In the genomic region with DNA sequence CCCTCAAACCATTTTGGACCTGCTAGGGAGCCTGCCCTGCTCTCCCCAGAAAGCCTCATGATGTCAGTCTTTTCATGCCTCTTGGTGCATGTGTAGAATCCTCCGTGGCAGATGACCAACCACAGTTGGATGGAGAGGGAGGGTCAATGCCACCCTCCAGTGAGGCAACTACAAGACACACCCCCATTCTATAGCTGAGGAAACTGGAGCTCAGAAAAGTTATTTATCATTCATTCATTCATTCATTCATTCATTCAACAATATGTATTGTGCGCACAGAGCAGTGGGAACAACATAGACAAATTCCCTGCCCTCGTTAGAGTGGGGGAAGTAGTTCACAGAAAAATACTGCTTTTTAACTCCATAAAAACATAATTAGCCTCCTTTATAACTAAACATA, we compare ENCODE assay signal across 24 cellular contexts. TPM values are rescaled to one million over a fixed set of nuclear protein-coding genes. Genes with fewer than 3 reads are reported as not detected.
A peak's percentile ranks its signal among the peaks of the same experiment; 100 is the strongest.
DNase-seq lines count a peak whose midpoint lies in the region; ATAC-seq, FAIRE-seq and TF ChIP-seq lines count a peak whose summit lies in the region.
"Had no signal": no experiment of that assay in that cellular context is flagged by ENCODE, and none has a peak within 500 bp of the region (broad histone marks: within the 10 kb centered on the region; RNA-seq: fewer than 3 reads in every experiment).

No MANE protein-coding gene starts in this region.

- H3K9me3 ChIP-seq in HepG2 (ENCODE audit: low read length) (no peaks in the 10 kb centered on the region), right lobe of liver (no peaks in the 10 kb centered on the region), GM12878 (replicated peaks; ENCODE audit: control insufficient read depth, insufficient read depth, low read length) (no peaks in the 10 kb centered on the region)
- H3K9me3 ChIP-seq: A549, BE2C had no signal

- H4K20me1 ChIP-seq in HepG2 (ENCODE audit: insufficient read depth, low read length) (no peaks in the 10 kb centered on the region; the same call in 1 of the 2 replicates), GM12878 (ENCODE audit: control insufficient read depth, insufficient read depth) (no peaks in the 10 kb centered on the region)

- H3K9ac ChIP-seq in HepG2 (ENCODE audit: insufficient read depth, low read depth, low read length): no peak overlapping the region
- H3K9ac ChIP-seq in GM12878 (ENCODE audit: control insufficient read depth, insufficient read depth, low read length): no peak overlapping the region
- H3K9ac ChIP-seq: GM23248 had no signal

- RAD21 ChIA-PET in GM12878 (lab: Charles Lee; ENCODE audit: unreplicated experiment): interaction anchor here (4.3 kb wide), 1 partner anchor 246 kb away, joined by 27 read pairs; no protein-coding TSS in a partner anchor

- no peak for TF ChIP-seq CTCF in HepG2 (CRISPR knock-in tag; IDR thresholded peaks at IDR 0.05)
- TF ChIP-seq CTCF in right lobe of liver (IDR thresholded peaks at IDR 0.05): no peak
- no peak for TF ChIP-seq CTCF in GM12878 (IDR thresholded peaks at IDR 0.05 in 2 of 3, conservative IDR thresholded peaks at IDR 0.05 in 1 of 3; ENCODE audit: control insufficient read depth in 2 of 3, extremely low read depth in 1 of 3, insufficient read depth in 1 of 3, low read depth in 3 of 3, low read length in 3 of 3)
- TF ChIP-seq CTCF in endothelial cell (IDR thresholded peaks at IDR 0.05; ENCODE audit: unreplicated experiment): no peak
- TF ChIP-seq CTCF in nephron progenitor cell (IDR thresholded peaks at IDR 0.05): no peak

- H3K9me3 Mint-ChIP-seq in endothelial cell (ENCODE audit: unreplicated experiment): no peaks in the 10 kb centered on the region
- H3K9me3 Mint-ChIP-seq in immature natural killer cell: no peaks in the 10 kb centered on the region
- no peaks in the 10 kb centered on the region for H3K9me3 Mint-ChIP-seq in nephron progenitor cell
- H3K9me3 Mint-ChIP-seq: CD4-positive, alpha-beta memory T cell had no signal

- POLR2A ChIA-PET in HepG2 (lab: Yijun Ruan, JAX): no interaction called here
- POLR2A ChIA-PET in GM12878 (lab: Charles Lee): interaction anchor here (0.6 kb wide), 1 partner anchor 16 kb away, joined by 4 read pairs; no protein-coding TSS in a partner anchor

- H3K79me2 ChIP-seq in HepG2 (ENCODE audit: insufficient read depth, low read length) (no peaks in the 10 kb centered on the region), GM12878 (ENCODE audit: control insufficient read depth, insufficient read depth, low read length) (no peaks in the 10 kb centered on the region)

- in situ Hi-C loops in HepG2 (cut with HindIII; ENCODE audit: extremely low pct_ligation_motif_present, low pct_unique_long_range_greater_than_20kb) (loop anchor here (5.0 kb wide), 1 partner anchor 246 kb away; no protein-coding TSS in a partner anchor), GM12878 (cut with MboI) (no loop called here)

- intact Hi-C loops in HepG2 (cut with micrococcal nuclease; ENCODE audit: unreplicated experiment) (loop anchor here (1.0 to 2.0 kb wide), 2 partner anchors 17 to 245 kb away; a partner anchor contains a TSS), right lobe of liver (cut with DNase I) (no loop called here), GM12878 (cut with micrococcal nuclease; ENCODE audit: unreplicated experiment) (loop anchor here (5.0 to 10.0 kb wide), 2 partner anchors 486 to 689 kb away; no protein-coding TSS in a partner anchor)

- TF ChIP-seq POLR2A in HepG2 (IDR thresholded peaks at IDR 0.05; ENCODE audit: insufficient read depth in 1 of 2, low read depth in 2 of 2, low read length in 2 of 2) (no peak), right lobe of liver (IDR thresholded peaks at IDR 0.05) (no peak), GM12878 (IDR thresholded peaks at IDR 0.05; ENCODE audit: low read depth, low read length) (no peak)

- SMC1A ChIA-PET in GM12878 (lab: Charles Lee; ENCODE audit: uncharacterized antibody, unreplicated experiment): interaction anchor here (0.6 to 2.9 kb wide), 6 partner anchors 15 to 446 kb away, joined by 3 to 29 read pairs (median 4); no protein-coding TSS in a partner anchor

- DNase-seq in HepG2 (ENCODE audit: low spot score) (no peak), right lobe of liver (no peak), GM12878 (ENCODE audit: low read depth, low spot score) (no peak), endothelial cell (ENCODE audit: low spot score) (no peak), immature natural killer cell (no peak), nephron progenitor cell (no peak), activated gamma-delta T cell (lab: John Stamatoyannopoulos, UW) (no peak)
- DNase-seq: 8988T; ACHN; AML-193; BE2C; C1 segment of cervical spinal cord; Calu3; CD4-positive, alpha-beta memory T cell; COR-L47; DMS53; DMS79 treated with DMSO at 0.1 percent for 48 hours; GF-D8; GM23248; H7; HCEC 1CT had no signal

- H3K27me3 ChIP-seq in HepG2 (ENCODE audit: control insufficient read depth in 1 of 2, insufficient read depth in 2 of 2, low read length in 2 of 2) (no peaks in the 10 kb centered on the region), right lobe of liver (no peaks in the 10 kb centered on the region), GM12878 (replicated peaks in 1 of 2; ENCODE audit: control insufficient read depth in 2 of 2, insufficient read depth in 2 of 2, low read length in 1 of 2) (no peaks in the 10 kb centered on the region)
- H3K27me3 ChIP-seq: BE2C had no signal

- H3K36me3 Mint-ChIP-seq in endothelial cell (ENCODE audit: low read depth, unreplicated experiment) (peaks cover under 1% of the 10 kb centered on the region), immature natural killer cell (peaks cover 0 to 6% (median 2%) of the 10 kb centered on the region in 3 donors), nephron progenitor cell (ENCODE audit: low read depth) (peaks cover 2% of the 10 kb centered on the region)

- CTCF ChIA-PET in HepG2 (lab: Yijun Ruan, JAX; ENCODE audit: low intra/inter-chr PET ratio, low total read pairs) (interaction anchor here (1.6 kb wide), 1 partner anchor 67 kb away, joined by 9 read pairs; no protein-coding TSS in a partner anchor), GM12878 (lab: Yijun Ruan, JAX) (interaction anchor here (0.7 to 3.9 kb wide), 12 partner anchors 10 to 1002 kb away, joined by 3 to 78 read pairs (median 6); no protein-coding TSS in a partner anchor)

- no peak for TF ChIP-seq EP300 in HepG2 (IDR thresholded peaks at IDR 0.05; ENCODE audit: low read depth in 2 of 2, low read length in 2 of 2)
- TF ChIP-seq EP300 in HepG2 (CRISPR knock-in tag; IDR thresholded peaks at IDR 0.05; ENCODE audit: borderline replicate concordance): no peak
- TF ChIP-seq EP300 in GM12878 (IDR thresholded peaks at IDR 0.05; ENCODE audit: borderline replicate concordance in 1 of 2, control insufficient read depth in 1 of 2, low read depth in 2 of 2, low read length in 2 of 2): no peak

- peaks cover 2% of the 10 kb centered on the region for H3K27me3 Mint-ChIP-seq in endothelial cell (ENCODE audit: unreplicated experiment)
- no peaks in the 10 kb centered on the region for H3K27me3 Mint-ChIP-seq in immature natural killer cell (ENCODE audit: low read depth in 3 of 3)
- H3K27me3 Mint-ChIP-seq in nephron progenitor cell (ENCODE audit: low read depth, poor library complexity): peaks cover 4% of the 10 kb centered on the region
- H3K27me3 Mint-ChIP-seq: CD4-positive, alpha-beta memory T cell had no signal

- H3K36me3 ChIP-seq in HepG2 (replicated peaks in 1 of 2; ENCODE audit: control insufficient read depth in 1 of 2, insufficient read depth in 2 of 2, low read length in 2 of 2) (0 out of 5 replicates have a peak, but pooled peaks cover 0 to 2% of the 10 kb centered on the region in 2 experiments), right lobe of liver (no peaks in the 10 kb centered on the region), GM12878 (ENCODE audit: control insufficient read depth in 2 of 2, insufficient read depth in 2 of 2, low read length in 1 of 2) (peaks cover 0 to 4% of the 10 kb centered on the region in 2 experiments; a peak in 1 of 4 replicates)
- H3K36me3 ChIP-seq: BE2C had no signal

- peak overlapping the region; percentile 12 for H3K27ac Mint-ChIP-seq in endothelial cell (ENCODE audit: unreplicated experiment)
- H3K27ac Mint-ChIP-seq in immature natural killer cell: no peak overlapping the region
- no peak overlapping the region for H3K27ac Mint-ChIP-seq in nephron progenitor cell
- H3K27ac Mint-ChIP-seq: CD4-positive, alpha-beta memory T cell had no signal

- no peak overlapping the region for H2AFZ ChIP-seq in HepG2 (ENCODE audit: low read length)
- no peak overlapping the region for H2AFZ ChIP-seq in GM12878 (ENCODE audit: control insufficient read depth, low read depth, low read length)
- H2AFZ ChIP-seq: GM23248 had no signal

- H3K27ac ChIP-seq in HepG2 (ENCODE audit: extremely low read length, insufficient read depth, low read length): no peak overlapping the region
- no peak overlapping the region for H3K27ac ChIP-seq in right lobe of liver
- no peak overlapping the region for H3K27ac ChIP-seq in GM12878 (ENCODE audit: control insufficient read depth, insufficient read depth)
- H3K27ac ChIP-seq: A549, GM23248 had no signal

- BruUV-seq in HepG2 (replicated peaks; lab: Mats Ljungman, UMichigan): no TSS peak
- no TSS peak for BruUV-seq in GM12878 (replicated peaks; lab: Mats Ljungman, UMichigan)

- TF ChIP-seq RAD21 in HepG2 (CRISPR knock-in tag; IDR thresholded peaks at IDR 0.05) (no peak), GM12878 (IDR thresholded peaks at IDR 0.05; ENCODE audit: insufficient read depth, low read depth, low read length) (no peak)

- FAIRE-seq in HepG2 (lab: Jason Lieb, UNC) (no peak), GM12878 (lab: Jason Lieb, UNC) (no peak)
- FAIRE-seq: GM12892, H1 had no signal

- WGBS in HepG2 (ENCODE audit: low lambda C conversion rate): 79% methylated on average over 3 of the region's 3 CpGs
- WGBS in right lobe of liver (ENCODE audit: insufficient coverage, low coverage, low lambda C conversion rate, missing lambda C conversion rate): 71% methylated on average over 3 of the region's 3 CpGs
- 84% methylated on average over 3 of the region's 3 CpGs for WGBS in GM12878 (ENCODE audit: insufficient coverage, insufficient replicate concordance, low lambda C conversion rate, missing lambda C conversion rate)

- H3K4me1 Mint-ChIP-seq in endothelial cell (ENCODE audit: unreplicated experiment): peaks cover 25% of the 10 kb centered on the region
- peaks cover 7 to 22% of the 10 kb centered on the region in 2 donors for H3K4me1 Mint-ChIP-seq in immature natural killer cell
- H3K4me1 Mint-ChIP-seq in nephron progenitor cell: peaks cover 26% of the 10 kb centered on the region

- no peak for ATAC-seq in HepG2
- no peak for ATAC-seq in right lobe of liver
- ATAC-seq in GM12878: no peak
- ATAC-seq: A549 had no signal

- no peak overlapping the region for H3K4me3 ChIP-seq in HepG2 (replicated peaks in 1 of 3; ENCODE audit: insufficient read depth in 1 of 3, low read depth in 2 of 3, low read length in 3 of 3)
- H3K4me3 ChIP-seq in right lobe of liver: no peak overlapping the region
- H3K4me3 ChIP-seq in GM12878: no peak overlapping the region
- H3K4me3 ChIP-seq: A549, GM23248 had no signal

- no peak overlapping the region for H3K4me3 Mint-ChIP-seq in endothelial cell (ENCODE audit: unreplicated experiment)
- H3K4me3 Mint-ChIP-seq in immature natural killer cell: no peak overlapping the region
- no peak overlapping the region for H3K4me3 Mint-ChIP-seq in nephron progenitor cell
- H3K4me3 Mint-ChIP-seq: CD4-positive, alpha-beta memory T cell had no signal

- H3K4me2 ChIP-seq in HepG2 (ENCODE audit: low read depth, low read length): no peak overlapping the region
- H3K4me2 ChIP-seq in GM12878 (ENCODE audit: control insufficient read depth, insufficient read depth): no peak overlapping the region

- no peaks in the 10 kb centered on the region for H3K4me1 ChIP-seq in HepG2 (ENCODE audit: insufficient read depth, low read length)
- no peaks in the 10 kb centered on the region for H3K4me1 ChIP-seq in right lobe of liver
- no peaks in the 10 kb centered on the region for H3K4me1 ChIP-seq in GM12878 (ENCODE audit: control insufficient read depth, insufficient read depth, low read length)
- H3K4me1 ChIP-seq: A549, BE2C had no signal

RNA-seq across cellular contexts. Expression of a gene that starts 16.8 kb away (rescaled TPM):
- 778 and 844 TPM in 2 replicates for total RNA-seq in HepG2 (2016; rRNA removed; fragmentation: Illumina TruSeq; extraction: Trizol)
- 240 and 247 TPM in 2 replicates for total RNA-seq in HepG2 (2016; cell fraction: cytosol; rRNA removed; fragmentation: Illumina TruSeq; extraction: Trizol; ENCODE audit: low read depth)
- total RNA-seq in HepG2 (2016; cell fraction: insoluble cytoplasmic fraction; rRNA removed; fragmentation: Illumina TruSeq; extraction: Trizol): 807 and 874 TPM in 2 replicates
- total RNA-seq in HepG2 (2016; cell fraction: membrane; rRNA removed; fragmentation: Illumina TruSeq; extraction: Trizol): 271 and 293 TPM in 2 replicates
- total RNA-seq in HepG2 (2016; cell fraction: nucleus; rRNA removed; fragmentation: Illumina TruSeq; extraction: Trizol): 288 and 319 TPM in 2 replicates
- polyA plus RNA-seq in HepG2 (2011; rRNA removed): 473 and 489 TPM in 2 replicates
- 454 and 565 TPM in 2 replicates for polyA plus RNA-seq in HepG2 (2011; cell fraction: cytosol; rRNA removed)
- polyA plus RNA-seq in HepG2 (2011; cell fraction: nucleus; rRNA removed): 241 and 254 TPM in 2 replicates
- 287 and 337 TPM in 2 replicates for polyA plus RNA-seq in HepG2 (2012)
- polyA plus RNA-seq in HepG2 (2016; cell fraction: cytosol; fragmentation: Illumina TruSeq; extraction: Trizol; ENCODE audit: low read depth): 214 and 218 TPM in 2 replicates
- 583 and 611 TPM in 2 replicates for polyA plus RNA-seq in HepG2 (2016; cell fraction: insoluble cytoplasmic fraction; fragmentation: Illumina TruSeq; extraction: Trizol; ENCODE audit: low read depth)
- 190 and 196 TPM in 2 replicates for polyA plus RNA-seq in HepG2 (2016; cell fraction: membrane; fragmentation: Illumina TruSeq; extraction: Trizol; ENCODE audit: low read depth)
- 401 and 413 TPM in 2 replicates for polyA plus RNA-seq in HepG2 (2016; cell fraction: nucleus; fragmentation: Illumina TruSeq; extraction: Trizol; ENCODE audit: insufficient read depth, low read depth)
- polyA minus RNA-seq in HepG2 (2011; rRNA and poly(A)+ RNA removed; ENCODE audit: low replicate concordance): 137 and 221 TPM in 2 replicates
- 125 and 146 TPM in 2 replicates for polyA minus RNA-seq in HepG2 (2011; cell fraction: cytosol; rRNA and poly(A)+ RNA removed)
- 61.2 and 82.5 TPM in 2 replicates for polyA minus RNA-seq in HepG2 (2011; cell fraction: nucleus; rRNA and poly(A)+ RNA removed)
- 100 to 1,000 TPM in 1 of 6 experiments, 10 to 100 TPM in 5; 25.4 to 105 (median 48.1) TPM for total RNA-seq in right lobe of liver
- total RNA-seq in GM12878 (2013; cell fraction: nucleolus; rRNA removed): 14.2 and 17.7 TPM in 2 replicates
- 493 and 522 TPM in 2 replicates for total RNA-seq in GM12878 (2014; rRNA removed)
- 247 and 263 TPM in 2 replicates for total RNA-seq in GM12878 (2014; rRNA removed; fragmentation: Illumina TruSeq; extraction: Trizol)
- 429 and 437 TPM in 2 replicates for total RNA-seq in GM12878 (2021)
- polyA plus RNA-seq in GM12878 (2011; ENCODE audit: low read depth): 70.4 TPM
- 181 and 303 TPM in 2 replicates for polyA plus RNA-seq in GM12878 (2011; rRNA removed)
- polyA plus RNA-seq in GM12878 (2011; cell fraction: cytosol; rRNA removed): 334 and 484 TPM in 2 replicates
- 267 and 280 TPM in 2 replicates for polyA plus RNA-seq in GM12878 (2011; cell fraction: nucleus; rRNA removed)
- polyA plus RNA-seq in GM12878 (2012): 193 and 201 TPM in 2 replicates
- 86.2 and 193 TPM in 2 replicates for polyA plus RNA-seq in GM12878 (2014; fragmentation: Illumina TruSeq; extraction: Trizol)
- polyA plus RNA-seq in GM12878 (2014; fragmentation: Nextera tagmentation; extraction: Ambion mirVana): 100 to 1,000 TPM in 1 of 2 experiments, 10 to 100 TPM in 1; 15.0 to 108 TPM
- polyA plus RNA-seq in GM12878 (2014; rRNA removed): 593 TPM in 2 replicates
- 100 to 1,000 TPM; 555 to 571 TPM for polyA plus RNA-seq in GM12878 (2016; fragmentation: Nextera tagmentation; extraction: Ambion mirVana)
- 55.7 and 127 TPM in 2 replicates for polyA minus RNA-seq in GM12878 (2011; rRNA and poly(A)+ RNA removed)
- polyA minus RNA-seq in GM12878 (2011; cell fraction: cytosol; rRNA and poly(A)+ RNA removed): 42.8 and 50.0 TPM in 2 replicates
- 25.0 and 36.3 TPM in 2 replicates for polyA minus RNA-seq in GM12878 (2011; cell fraction: nucleus; rRNA and poly(A)+ RNA removed)
- total RNA-seq in endothelial cell (ENCODE audit: unreplicated experiment): 195 TPM
- polyA plus RNA-seq in immature natural killer cell: 100 to 1,000 TPM; 351 to 390 (median 365) TPM

RNA-seq across cellular contexts. Expression of a gene that starts 54.9 kb away (rescaled TPM):
- total RNA-seq in HepG2 (2016; rRNA removed; fragmentation: Illumina TruSeq; extraction: Trizol): 22.1 and 28.8 TPM in 2 replicates
- total RNA-seq in HepG2 (2016; cell fraction: cytosol; rRNA removed; fragmentation: Illumina TruSeq; extraction: Trizol; ENCODE audit: low read depth): 4.5 and 6.2 TPM in 2 replicates
- 22.4 and 26.5 TPM in 2 replicates for total RNA-seq in HepG2 (2016; cell fraction: insoluble cytoplasmic fraction; rRNA removed; fragmentation: Illumina TruSeq; extraction: Trizol)
- total RNA-seq in HepG2 (2016; cell fraction: membrane; rRNA removed; fragmentation: Illumina TruSeq; extraction: Trizol): 15.3 and 17.5 TPM in 2 replicates
- total RNA-seq in HepG2 (2016; cell fraction: nucleus; rRNA removed; fragmentation: Illumina TruSeq; extraction: Trizol): 21.9 and 23.7 TPM in 2 replicates
- polyA plus RNA-seq in HepG2 (2011; rRNA removed): 16.4 and 17.0 TPM in 2 replicates
- 8.7 and 11.5 TPM in 2 replicates for polyA plus RNA-seq in HepG2 (2011; cell fraction: cytosol; rRNA removed)
- polyA plus RNA-seq in HepG2 (2011; cell fraction: nucleus; rRNA removed): 27.9 and 31.1 TPM in 2 replicates
- 13.6 and 14.9 TPM in 2 replicates for polyA plus RNA-seq in HepG2 (2012)
- polyA plus RNA-seq in HepG2 (2016; cell fraction: cytosol; fragmentation: Illumina TruSeq; extraction: Trizol; ENCODE audit: low read depth): 2.1 and 3.0 TPM in 2 replicates
- 18.9 and 19.0 TPM in 2 replicates for polyA plus RNA-seq in HepG2 (2016; cell fraction: insoluble cytoplasmic fraction; fragmentation: Illumina TruSeq; extraction: Trizol; ENCODE audit: low read depth)
- polyA plus RNA-seq in HepG2 (2016; cell fraction: membrane; fragmentation: Illumina TruSeq; extraction: Trizol; ENCODE audit: low read depth): 4.9 and 6.7 TPM in 2 replicates
- polyA plus RNA-seq in HepG2 (2016; cell fraction: nucleus; fragmentation: Illumina TruSeq; extraction: Trizol; ENCODE audit: insufficient read depth, low read depth): 40.2 and 44.5 TPM in 2 replicates
- 8.3 and 15.8 TPM in 2 replicates for polyA minus RNA-seq in HepG2 (2011; rRNA and poly(A)+ RNA removed; ENCODE audit: low replicate concordance)
- 10.1 and 14.8 TPM in 2 replicates for polyA minus RNA-seq in HepG2 (2011; cell fraction: cytosol; rRNA and poly(A)+ RNA removed)
- polyA minus RNA-seq in HepG2 (2011; cell fraction: nucleus; rRNA and poly(A)+ RNA removed): 21.9 and 37.8 TPM in 2 replicates
- total RNA-seq in right lobe of liver: 1 to 10 TPM; 3.9 to 7.3 (median 6.0) TPM
- total RNA-seq in GM12878 (2013; cell fraction: nucleolus; rRNA removed): 21.4 and 22.1 TPM in 2 replicates
- total RNA-seq in GM12878 (2014; rRNA removed): 8.0 and 8.2 TPM in 2 replicates
- 9.8 and 10.0 TPM in 2 replicates for total RNA-seq in GM12878 (2014; rRNA removed; fragmentation: Illumina TruSeq; extraction: Trizol)
- total RNA-seq in GM12878 (2021): 9.4 and 10.3 TPM in 2 replicates
- polyA plus RNA-seq in GM12878 (2011; ENCODE audit: low read depth): 5.2 TPM
- polyA plus RNA-seq in GM12878 (2011; rRNA removed): 10.9 and 11.1 TPM in 2 replicates
- 7.1 and 8.7 TPM in 2 replicates for polyA plus RNA-seq in GM12878 (2011; cell fraction: cytosol; rRNA removed)
- polyA plus RNA-seq in GM12878 (2011; cell fraction: nucleus; rRNA removed): 16.3 and 20.3 TPM in 2 replicates
- polyA plus RNA-seq in GM12878 (2012): 5.2 and 7.0 TPM in 2 replicates
- 9.9 and 17.7 TPM in 2 replicates for polyA plus RNA-seq in GM12878 (2014; fragmentation: Illumina TruSeq; extraction: Trizol)
- 1 to 10 TPM; 1.3 to 3.3 TPM for polyA plus RNA-seq in GM12878 (2014; fragmentation: Nextera tagmentation; extraction: Ambion mirVana)
- 8.3 and 8.7 TPM in 2 replicates for polyA plus RNA-seq in GM12878 (2014; rRNA removed)
- 10 to 100 TPM in 1 of 2 experiments, 1 to 10 TPM in 1; 8.0 to 10.9 TPM for polyA plus RNA-seq in GM12878 (2016; fragmentation: Nextera tagmentation; extraction: Ambion mirVana)
- polyA minus RNA-seq in GM12878 (2011; rRNA and poly(A)+ RNA removed): 13.4 and 16.8 TPM in 2 replicates
- 6.2 and 8.0 TPM in 2 replicates for polyA minus RNA-seq in GM12878 (2011; cell fraction: cytosol; rRNA and poly(A)+ RNA removed)
- 8.6 and 10.2 TPM in 2 replicates for polyA minus RNA-seq in GM12878 (2011; cell fraction: nucleus; rRNA and poly(A)+ RNA removed)
- 13.0 TPM for total RNA-seq in endothelial cell (ENCODE audit: unreplicated experiment)
- 1 to 10 TPM in 2 of 3 donors, not detected in 1; 2.7 to 5.1 TPM for polyA plus RNA-seq in immature natural killer cell

Comparison
In these comparisons a context has a peak if more than half of its experiments do, and no peak if none do; other contexts are left out.
1. intact Hi-C loops: an anchor here in HepG2 (1.0 to 2.0 kb wide) and GM12878 (5.0 to 10.0 kb wide); none called in right lobe of liver.